8 cellular contexts compared by ENCODE assay signal in genomic region chr4:184384810-184385557, GRCh38.
DNase-seq lines count a peak whose midpoint lies in the region; ATAC-seq and TF ChIP-seq lines count a peak whose summit lies in the region.

No MANE protein-coding gene starts in this region.

- TF ChIP-seq CTCF in SK-N-SH (IDR thresholded peaks at IDR 0.05) (no peak), ascending aorta (IDR thresholded peaks at IDR 0.05) (no peak), testis (IDR thresholded peaks at IDR 0.05) (no peak)

- no peaks in the 10 kb centered on the region for H3K9me3 Mint-ChIP-seq in natural killer cell treated with Interleukin-12 subunit alpha and Interleukin-12 subunit beta and Interleukin-15 and Interleukin-18, amount 100 ng/mL, for 72 hours

- H2AFZ ChIP-seq in SK-N-SH (ENCODE audit: low read depth) = no peak overlapping the region

- H3K4me1 Mint-ChIP-seq in natural killer cell treated with Interleukin-12 subunit alpha and Interleukin-12 subunit beta and Interleukin-15 and Interleukin-18, amount 100 ng/mL, for 72 hours (ENCODE audit: low read depth in 2 of 2) = peaks cover 36 to 46% of the 10 kb centered on the region in 2 donors

- WGBS in SK-N-SH (ENCODE audit: low lambda C conversion rate) = 95% methylated on average over 7 of the region's 7 CpGs
- WGBS in testis, 2 donors = 71 to 73% methylated on average over 7 of the region's 7 CpGs

- H3K79me2 ChIP-seq in SK-N-SH (ENCODE audit: insufficient read depth) = no peaks in the 10 kb centered on the region

- H3K27me3 Mint-ChIP-seq in natural killer cell treated with Interleukin-12 subunit alpha and Interleukin-12 subunit beta and Interleukin-15 and Interleukin-18, amount 100 ng/mL, for 72 hours = no peaks in the 10 kb centered on the region

- peaks cover 16% of the 10 kb centered on the region for H3K36me3 Mint-ChIP-seq in natural killer cell treated with Interleukin-12 subunit alpha and Interleukin-12 subunit beta and Interleukin-15 and Interleukin-18, amount 100 ng/mL, for 72 hours

- no peak for DNase-seq in SK-N-SH
- no peak for DNase-seq in ascending aorta (ENCODE audit: low spot score in 2 of 2)
- no peak for DNase-seq in natural killer cell treated with Interleukin-12 subunit alpha and Interleukin-12 subunit beta and Interleukin-15 and Interleukin-18, amount 100 ng/mL, for 72 hours (ENCODE audit: low spot score)
- DNase-seq in testis = no peak
- DNase-seq in RKO (ENCODE audit: low spot score) = no peak

- no peaks in the 10 kb centered on the region for H3K9me2 ChIP-seq in SK-N-SH

- no peak for TF ChIP-seq EP300 in SK-N-SH (IDR thresholded peaks at IDR 0.05; ENCODE audit: borderline replicate concordance in 1 of 2, low read depth in 1 of 2, low read length in 1 of 2)

- H3K4me2 ChIP-seq in SK-N-SH = peak overlapping the region; percentile 79

- peak overlapping the region; percentile 57; the same call in 1 of the 2 replicates for H3K9ac ChIP-seq in SK-N-SH

- H3K4me1 ChIP-seq in SK-N-SH (ENCODE audit: control insufficient read depth in 1 of 2, insufficient read depth in 2 of 2, low read depth in 1 of 2, low read length in 1 of 2) (peaks cover 12 to 30% of the 10 kb centered on the region in 2 experiments), ascending aorta (peaks cover 17 to 28% of the 10 kb centered on the region in 2 donors), testis (peaks cover 22% of the 10 kb centered on the region)

- H3K27ac ChIP-seq in SK-N-SH (ENCODE audit: low read depth in 2 of 2, low read length in 1 of 2) (peak overlapping the region; percentile 77 to 90), ascending aorta (peak overlapping the region; percentile 67 to 77), testis (peak overlapping the region in 1 of 2 donors; percentile 56)

- POLR2A ChIA-PET in SK-N-SH (lab: Yijun Ruan, JAX) = no interaction called here

- no peak for TF ChIP-seq POLR2A in testis (IDR thresholded peaks at IDR 0.05)

- peak overlapping the region; percentile 62 for H3K4me3 Mint-ChIP-seq in natural killer cell treated with Interleukin-12 subunit alpha and Interleukin-12 subunit beta and Interleukin-15 and Interleukin-18, amount 100 ng/mL, for 72 hours

- no peak for ATAC-seq in SK-N-SH treated with all-trans-retinoic acid at 6 μM for 48 hours
- ATAC-seq in HG03097 (IDR thresholded peaks at IDR 0.05; ENCODE audit: low FRiP score, unreplicated experiment) = peak; percentile 27
- peak in 1 of 2 donors; percentile 37 for ATAC-seq in natural killer cell treated with Interleukin-12 subunit alpha and Interleukin-12 subunit beta and Interleukin-15 and Interleukin-18, amount 100 ng/mL, for 72 hours
- ATAC-seq in GM18858 (IDR thresholded peaks at IDR 0.05; ENCODE audit: unreplicated experiment) = no peak

- intact Hi-C loops in ascending aorta (cut with DNase I) = loop anchor here (2.0 to 5.0 kb wide), 2 partner anchors 16 to 118 kb away; no protein-coding TSS in a partner anchor
- intact Hi-C loops in testis (cut with DNase I; ENCODE audit: low total_unique reads) = no loop called here

- CTCF ChIA-PET in SK-N-SH (lab: Yijun Ruan, JAX) = no interaction called here

- no peak for TF ChIP-seq RAD21 in SK-N-SH (IDR thresholded peaks at IDR 0.05; ENCODE audit: low read length)

- peak overlapping the region in 1 of 2 experiments; percentile 56; a peak in 1 of 4 replicates for H3K4me3 ChIP-seq in SK-N-SH (ENCODE audit: low read depth in 2 of 2, low read length in 1 of 2)
- H3K4me3 ChIP-seq in ascending aorta = peak overlapping the region in 1 of 2 donors; percentile 55
- no peak overlapping the region for H3K4me3 ChIP-seq in testis

- no peaks in the 10 kb centered on the region for H4K20me1 ChIP-seq in SK-N-SH (ENCODE audit: insufficient read depth)

- H3K9me3 ChIP-seq in SK-N-SH = no peaks in the 10 kb centered on the region
- no peaks in the 10 kb centered on the region for H3K9me3 ChIP-seq in ascending aorta
- H3K9me3 ChIP-seq in testis = no peaks in the 10 kb centered on the region

- peak overlapping the region; percentile 65 to 80 for H3K27ac Mint-ChIP-seq in natural killer cell treated with Interleukin-12 subunit alpha and Interleukin-12 subunit beta and Interleukin-15 and Interleukin-18, amount 100 ng/mL, for 72 hours

- H3K27me3 ChIP-seq in SK-N-SH (ENCODE audit: insufficient read depth) (no peaks in the 10 kb centered on the region), ascending aorta (no peaks in the 10 kb centered on the region), testis (no peaks in the 10 kb centered on the region)

- peaks cover 21 to 28% of the 10 kb centered on the region in 2 experiments for H3K36me3 ChIP-seq in SK-N-SH (replicated peaks in 1 of 2; ENCODE audit: control insufficient read depth in 1 of 2, insufficient read depth in 2 of 2, low read length in 1 of 2)
- H3K36me3 ChIP-seq in ascending aorta = peaks cover 27 to 32% of the 10 kb centered on the region in 2 donors
- H3K36me3 ChIP-seq in testis (ENCODE audit: low read depth, missing control alignments) = no peaks in the 10 kb centered on the region

- H3F3A ChIP-seq in SK-N-SH (replicated peaks; ENCODE audit: insufficient read depth) = peaks cover 19% of the 10 kb centered on the region

TF ChIP-seq in SK-N-SH, 30 proteins besides CTCF, POLR2A, EP300 and RAD21 (continues in another document):
- TF ChIP-seq MXI1 (IDR thresholded peaks at IDR 0.05; ENCODE audit: low read depth, low read length) (no peak), YY1 (IDR thresholded peaks at IDR 0.05; ENCODE audit: low read depth) (no peak), REST (IDR thresholded peaks at IDR 0.05; ENCODE audit: low read depth, low read length) (no peak), POLR2AphosphoS5 (IDR thresholded peaks at IDR 0.05; ENCODE audit: low read depth, low read length) (no peak), GABPA (IDR thresholded peaks at IDR 0.05; ENCODE audit: low read depth) (no peak), ELF1 (IDR thresholded peaks at IDR 0.05) (no peak), FOXM1 (IDR thresholded peaks at IDR 0.05; ENCODE audit: low read depth) (no peak), TAF1 (IDR thresholded peaks at IDR 0.05; ENCODE audit: borderline replicate concordance, low read depth, low read length) (no peak)

TF ChIP-seq in SK-N-SH treated with all-trans-retinoic acid at 6 μM for 48 hours, 23 proteins besides CTCF, POLR2A, EP300 and RAD21 (continues in another document):
- no peak for TF ChIP-seq CSDC2 (CRISPR knock-in tag; IDR thresholded peaks at IDR 0.05)
- no peak for TF ChIP-seq PPARA (CRISPR knock-in tag; IDR thresholded peaks at IDR 0.05; ENCODE audit: borderline replicate concordance)
- TF ChIP-seq PATZ1 (CRISPR knock-in tag; IDR thresholded peaks at IDR 0.05; ENCODE audit: borderline replicate concordance) = no peak
- TF ChIP-seq ZNF565 (CRISPR knock-in tag; conservative IDR thresholded peaks at IDR 0.05; ENCODE audit: low read depth) = no peak
- no peak for TF ChIP-seq POU6F1 (CRISPR knock-in tag; IDR thresholded peaks at IDR 0.05; ENCODE audit: borderline replicate concordance, low read depth)
- TF ChIP-seq OSR1 (CRISPR knock-in tag; IDR thresholded peaks at IDR 0.05) = no peak
- no peak for TF ChIP-seq GLIS3 (CRISPR knock-in tag; IDR thresholded peaks at IDR 0.05)
- no peak for TF ChIP-seq ARNTL (CRISPR knock-in tag; IDR thresholded peaks at IDR 0.05; ENCODE audit: borderline replicate concordance, low read depth)
- TF ChIP-seq RARB (CRISPR knock-in tag; IDR thresholded peaks at IDR 0.05) = no peak
- no peak for TF ChIP-seq BACH2 (CRISPR knock-in tag; IDR thresholded peaks at IDR 0.05; ENCODE audit: borderline replicate concordance)
- no peak for TF ChIP-seq TCF4 (CRISPR knock-in tag; IDR thresholded peaks at IDR 0.05; ENCODE audit: borderline replicate concordance)
- no peak for TF ChIP-seq ZNF8 (CRISPR knock-in tag; IDR thresholded peaks at IDR 0.05)
- TF ChIP-seq TOX (CRISPR knock-in tag; IDR thresholded peaks at IDR 0.05; ENCODE audit: borderline replicate concordance) = no peak
- TF ChIP-seq ZFP30 (CRISPR knock-in tag; IDR thresholded peaks at IDR 0.05) = no peak
- TF ChIP-seq CREB5 (CRISPR knock-in tag; IDR thresholded peaks at IDR 0.05; ENCODE audit: low read depth) = no peak
